ENCODE assay signal across 8 cellular contexts in the genomic region with DNA sequence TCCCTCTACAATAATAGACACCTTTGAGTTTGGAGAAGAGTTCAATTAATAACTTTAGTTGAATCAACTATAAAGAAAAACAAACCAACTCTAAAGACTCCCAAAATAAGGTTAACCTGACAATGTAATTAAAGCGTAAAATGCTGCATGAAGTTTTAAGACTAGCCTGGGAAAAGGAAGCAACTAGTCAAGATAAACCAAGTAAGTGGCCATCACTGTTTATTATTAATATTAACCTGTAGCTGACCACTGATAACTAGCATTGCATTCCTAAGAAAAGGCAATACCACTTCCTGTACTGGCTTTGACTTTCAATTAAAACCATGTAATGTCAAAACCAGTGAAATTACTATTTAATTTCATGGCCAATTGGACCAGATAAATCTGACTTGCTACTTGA. TPM values are rescaled to one million over a fixed set of nuclear protein-coding genes. Genes with fewer than 3 reads are reported as not detected.
DNase-seq lines count a peak whose midpoint lies in the region; ATAC-seq and TF ChIP-seq lines count a peak whose summit lies in the region.

No MANE protein-coding gene starts in this region.

- H3K4me3 ChIP-seq in BE2C (ENCODE audit: low read depth, low read length) = peak overlapping the region; percentile 97
- H3K4me3 ChIP-seq in MG63 = peak overlapping the region; percentile 91
- H3K4me3 ChIP-seq in effector memory CD4-positive, alpha-beta T cell (ENCODE audit: insufficient read depth, low read depth, low read length, poor library complexity, severe bottlenecking) = peak overlapping the region; percentile 93

- H3K27me3 ChIP-seq in BE2C (no peaks in the 10 kb centered on the region), MG63 (no peaks in the 10 kb centered on the region)
- H3K27me3 ChIP-seq in effector memory CD4-positive, alpha-beta T cell (replicated peaks; ENCODE audit: control insufficient read depth, insufficient read depth, low read length, poor library complexity, severe bottlenecking) = no peaks in the 10 kb centered on the region

- no peak for ATAC-seq in HG03432 (IDR thresholded peaks at IDR 0.05; ENCODE audit: unreplicated experiment)

- no peak for TF ChIP-seq CTCF in BE2C (IDR thresholded peaks at IDR 0.05; ENCODE audit: low read depth, low read length)
- TF ChIP-seq CTCF in nephron (IDR thresholded peaks at IDR 0.05; ENCODE audit: unreplicated experiment in 3 of 3) = no peak
- TF ChIP-seq CTCF in GM10266 (IDR thresholded peaks at IDR 0.05; ENCODE audit: control insufficient read depth, insufficient read depth, low read depth, missing control alignments) = no peak

- H3K36me3 ChIP-seq in BE2C (peaks cover 31% of the 10 kb centered on the region), MG63 (peaks cover 74% of the 10 kb centered on the region)
- peaks cover 23% of the 10 kb centered on the region for H3K36me3 ChIP-seq in effector memory CD4-positive, alpha-beta T cell (ENCODE audit: control insufficient read depth, insufficient read depth, low read length)

- H3K36me3 Mint-ChIP-seq in nephron (ENCODE audit: low read depth) = peaks cover 27% of the 10 kb centered on the region

- no peaks in the 10 kb centered on the region for H3K9me3 ChIP-seq in BE2C
- no peaks in the 10 kb centered on the region for H3K9me3 ChIP-seq in MG63
- no peaks in the 10 kb centered on the region for H3K9me3 ChIP-seq in effector memory CD4-positive, alpha-beta T cell (ENCODE audit: control insufficient read depth, low read length)

- H3K27ac Mint-ChIP-seq in nephron = peak overlapping the region; percentile 35 to 100 (median 68)

- DNase-seq in BE2C (no peak), MG63 (no peak), NCI-H774 (lab: John Stamatoyannopoulos, UW) (no peak), GM10266 (ENCODE audit: extremely low spot score) (no peak)
- no peak for DNase-seq in effector memory CD4-positive, alpha-beta T cell
- DNase-seq in stimulated activated CD4-positive, alpha-beta T cell treated with anti-CD3 and anti-CD28 coated beads, Interleukin-15, amount 100 ng/mL, for 24 hours = no peak

- peaks cover 3% of the 10 kb centered on the region for H3K4me1 ChIP-seq in BE2C
- H3K4me1 ChIP-seq in effector memory CD4-positive, alpha-beta T cell (ENCODE audit: control insufficient read depth, insufficient read depth, low read length, poor library complexity, severe bottlenecking) = no peaks in the 10 kb centered on the region

- peak overlapping the region; percentile 100 for H3K27ac ChIP-seq in effector memory CD4-positive, alpha-beta T cell (ENCODE audit: insufficient read depth, low read length, poor library complexity, severe bottlenecking)

- peaks cover 3% of the 10 kb centered on the region for H3K27me3 Mint-ChIP-seq in nephron (ENCODE audit: low read depth)

- H3K4me1 Mint-ChIP-seq in nephron = peaks cover 28% of the 10 kb centered on the region

- H3K9me3 Mint-ChIP-seq in nephron = no peaks in the 10 kb centered on the region

- peak overlapping the region; percentile 96 to 99 (median 99) for H3K4me3 Mint-ChIP-seq in nephron

RNA-seq across cellular contexts. Expression of a gene that starts 3.0 kb away (rescaled TPM):
- polyA plus RNA-seq in BE2C (2012; ENCODE audit: insufficient read depth, insufficient read length, low read depth) = 30.8 TPM
- total RNA-seq in MG63 (2014; rRNA removed; shearing (Covaris generic); ENCODE audit: low replicate concordance) = 35.0 and 36.8 TPM in 2 replicates

RNA-seq across cellular contexts. Expression of a gene that starts 48.9 kb away (rescaled TPM):
- 47.9 TPM for polyA plus RNA-seq in BE2C (2012; ENCODE audit: insufficient read depth, insufficient read length, low read depth)
- total RNA-seq in MG63 (2014; rRNA removed; shearing (Covaris generic); ENCODE audit: low replicate concordance) = not detected in 2 replicates
